Comparison of ENCODE assay signal across 10 cellular contexts in genomic region chr20:4820833-4821518, GRCh38. TPM values are rescaled to one million over a fixed set of nuclear protein-coding genes. Genes with fewer than 3 reads are reported as not detected.
DNase-seq lines count a peak whose midpoint lies in the region; ATAC-seq and TF ChIP-seq lines count a peak whose summit lies in the region.
"Had no signal": no experiment of that assay in that cellular context is flagged by ENCODE, and none has a peak within 500 bp of the region (broad histone marks: within the 10 kb centered on the region; RNA-seq: fewer than 3 reads in every experiment).

No MANE protein-coding gene starts in this region.

- no peaks in the 10 kb centered on the region for H3K27me3 ChIP-seq in right atrium auricular region
- H3K27me3 ChIP-seq in uterus = no peaks in the 10 kb centered on the region

- peaks cover 19% of the 10 kb centered on the region for H3K4me1 Mint-ChIP-seq in activated T-helper 17 cell treated with anti-CD3 and anti-CD28 coated beads, Interleukin-2, amount 50 U/mL, for 72 hours

- peaks cover 49% of the 10 kb centered on the region for H3K36me3 Mint-ChIP-seq in activated T-helper 17 cell treated with anti-CD3 and anti-CD28 coated beads, Interleukin-2, amount 50 U/mL, for 72 hours (ENCODE audit: low read depth)

- H3K27ac Mint-ChIP-seq in activated T-helper 17 cell treated with anti-CD3 and anti-CD28 coated beads, Interleukin-2, amount 50 U/mL, for 72 hours = peak overlapping the region; percentile 36

- H3K4me1 ChIP-seq in right atrium auricular region (peaks cover 0 to 34% of the 10 kb centered on the region in 2 donors), uterus (peaks cover 0 to 16% of the 10 kb centered on the region in 2 donors)

- DNase-seq in Right ventricle myocardium superior = peak; percentile 63
- DNase-seq in right atrium auricular region (ENCODE audit: low spot score) = no peak
- peak; percentile 68 for DNase-seq in iris pigment epithelial cell (ENCODE audit: low read depth)
- peak; percentile 74 to 75 for DNase-seq in uterus
- no peak for DNase-seq in SKM-1 treated with dmso at 0.1 percent for 144 hours (lab: John Stamatoyannopoulos, UW; ENCODE audit: unreplicated experiment)

- peak overlapping the region; percentile 89 for H3K4me3 Mint-ChIP-seq in activated T-helper 17 cell treated with anti-CD3 and anti-CD28 coated beads, Interleukin-2, amount 50 U/mL, for 72 hours

- H3K27ac ChIP-seq in right atrium auricular region = no peak overlapping the region
- H3K27ac ChIP-seq in uterus = peak overlapping the region; percentile 74 to 75
- H3K27ac ChIP-seq: thyroid gland had no signal

- no peak for TF ChIP-seq CTCF in right atrium auricular region (IDR thresholded peaks at IDR 0.05)
- TF ChIP-seq CTCF in uterus (IDR thresholded peaks at IDR 0.05) = no peak

- ATAC-seq in Right ventricle myocardium superior (ENCODE audit: poor library complexity) = no peak
- ATAC-seq in activated T-helper 17 cell treated with anti-CD3 and anti-CD28 coated beads, Interleukin-2, amount 50 U/mL, for 72 hours (replicated peaks) = no peak
- ATAC-seq in HG03457 (IDR thresholded peaks at IDR 0.05; ENCODE audit: unreplicated experiment) = no peak
- ATAC-seq in GM21723 (IDR thresholded peaks at IDR 0.05; ENCODE audit: unreplicated experiment) = no peak
- ATAC-seq: Panc1 had no signal

- H3K9me3 ChIP-seq in right atrium auricular region (no peaks in the 10 kb centered on the region), uterus (no peaks in the 10 kb centered on the region)
- H3K9me3 ChIP-seq: thyroid gland had no signal

- no peak for TF ChIP-seq POLR2A in uterus (IDR thresholded peaks at IDR 0.05)

- H3K4me3 ChIP-seq in right atrium auricular region = no peak overlapping the region
- H3K4me3 ChIP-seq in uterus = no peak overlapping the region
- H3K4me3 ChIP-seq: thyroid gland had no signal

- no peaks in the 10 kb centered on the region for H3K27me3 Mint-ChIP-seq in activated T-helper 17 cell treated with anti-CD3 and anti-CD28 coated beads, Interleukin-2, amount 50 U/mL, for 72 hours

- no peaks in the 10 kb centered on the region for H3K9me3 Mint-ChIP-seq in activated T-helper 17 cell treated with anti-CD3 and anti-CD28 coated beads, Interleukin-2, amount 50 U/mL, for 72 hours

- intact Hi-C loops in Right ventricle myocardium superior (cut with DNase I) = no loop called here
- intact Hi-C loops in uterus (cut with DNase I; ENCODE audit: low total_unique reads) = no loop called here

- H3K36me3 ChIP-seq in right atrium auricular region = no peaks in the 10 kb centered on the region
- no peaks in the 10 kb centered on the region for H3K36me3 ChIP-seq in uterus
- H3K36me3 ChIP-seq: thyroid gland had no signal

RNA-seq across cellular contexts. Expression of gene RASSF2, which starts 2.4 kb away (rescaled TPM):
- 3.5 TPM for total RNA-seq in Right ventricle myocardium superior
- 10 to 100 TPM in 1 of 2 donors, 1 to 10 TPM in 1; 5.7 to 10.3 TPM for total RNA-seq in right atrium auricular region
- total RNA-seq in activated T-helper 17 cell treated with anti-CD3 and anti-CD28 coated beads, Interleukin-2, amount 50 U/mL, for 72 hours = 10 to 100 TPM; 50.2 to 58.4 TPM
- total RNA-seq in uterus = 100 to 1,000 TPM in 1 of 4 donors, 10 to 100 TPM in 3; 17.1 to 130 (median 26.1) TPM

Comparison
In these comparisons a context has a peak if more than half of its experiments do, and no peak if none do; other contexts are left out.
1. DNase-seq: peak in Right ventricle myocardium superior (single experiment), iris pigment epithelial cell (single experiment) and uterus (2 of 2); none in right atrium auricular region (single experiment) and SKM-1 treated with dmso at 0.1 percent for 144 hours (single experiment).
2. H3K27ac ChIP-seq: peak in uterus (2 of 2); none in right atrium auricular region (0 of 2).